ENCODE assay signal across 28 cellular contexts in genomic region chr11:66285250-66285947, GRCh38. TPM values are rescaled to one million over a fixed set of nuclear protein-coding genes. Genes with fewer than 3 reads are reported as not detected.
A peak's percentile ranks its signal among the peaks of the same experiment; 100 is the strongest.
DNase-seq lines count a peak whose midpoint lies in the region; FAIRE-seq and TF ChIP-seq lines count a peak whose summit lies in the region.
"Had no signal": no experiment of that assay in that cellular context is flagged by ENCODE, and none has a peak within 500 bp of the region (broad histone marks: within the 10 kb centered on the region; RNA-seq: fewer than 3 reads in every experiment).

No MANE protein-coding gene starts in this region.

- WGBS in endodermal cell (ENCODE audit: insufficient coverage in 1 of 2, insufficient read length in 1 of 2), 2 experiments = 92 to 95% methylated on average over 7 to 13 of the region's 13 CpGs

- H3K9ac ChIP-seq in astrocyte (ENCODE audit: low read length) = no peak overlapping the region
- H3K9ac ChIP-seq in endodermal cell (ENCODE audit: extremely low read depth, low read length, poor library complexity, severe bottlenecking) = no peak overlapping the region
- H3K9ac ChIP-seq: BLaER1, neural progenitor cell had no signal

- H3K4me3 Mint-ChIP-seq in IgD-negative memory B cell (peak overlapping the region in 1 of 4 donors; percentile 51), astrocyte (ENCODE audit: unreplicated experiment) (peak overlapping the region; percentile 54), endodermal cell (no peak overlapping the region)
- H3K4me3 Mint-ChIP-seq: activated CD8-positive, alpha-beta T cell treated with anti-CD3 and anti-CD28 coated beads, Interleukin-2, amount 10 ng/mL, durations not matched to agents 7 days and 5 days; activated naive CD8-positive, alpha-beta T cell treated with anti-CD3 and anti-CD28 coated beads for 36 hours; neural progenitor cell; T-helper 2 cell treated with Interferon-gamma antibody and Interleukin-4, amounts not matched to agents 5 μg/mL and 100 μg/mL, for 36 hours had no signal

- H3K36me3 ChIP-seq in astrocyte (ENCODE audit: insufficient read depth, low read length) = peaks cover 7% of the 10 kb centered on the region
- peaks cover 26% of the 10 kb centered on the region for H3K36me3 ChIP-seq in endodermal cell (ENCODE audit: control insufficient read depth, insufficient read depth, low read length)
- H3K36me3 ChIP-seq: neural progenitor cell had no signal

- H3K9me3 Mint-ChIP-seq in IgD-negative memory B cell = no peaks in the 10 kb centered on the region
- H3K9me3 Mint-ChIP-seq in astrocyte (ENCODE audit: unreplicated experiment) = no peaks in the 10 kb centered on the region
- no peaks in the 10 kb centered on the region for H3K9me3 Mint-ChIP-seq in endodermal cell
- H3K9me3 Mint-ChIP-seq: activated naive CD8-positive, alpha-beta T cell treated with anti-CD3 and anti-CD28 coated beads for 36 hours; neural progenitor cell; T-helper 2 cell treated with Interferon-gamma antibody and Interleukin-4, amounts not matched to agents 5 μg/mL and 100 μg/mL, for 36 hours had no signal

- peaks cover 42% of the 10 kb centered on the region for H3K79me2 ChIP-seq in astrocyte (ENCODE audit: insufficient read depth, low read length)

- no peak for FAIRE-seq in astrocyte (lab: Jason Lieb, UNC)
- FAIRE-seq: frontal cortex, GM12892, kidney, small intestine had no signal

- H3K4me1 ChIP-seq in astrocyte (ENCODE audit: insufficient read depth, low read length) (peaks cover 29% of the 10 kb centered on the region), endodermal cell (ENCODE audit: control insufficient read depth, insufficient read depth, low read length) (peaks cover 3% of the 10 kb centered on the region)

- H3K36me3 Mint-ChIP-seq in IgD-negative memory B cell (peaks cover 2% of the 10 kb centered on the region), astrocyte (ENCODE audit: low read depth, unreplicated experiment) (peaks cover 6% of the 10 kb centered on the region), endodermal cell (ENCODE audit: low read depth) (peaks cover 6% of the 10 kb centered on the region)
- H3K36me3 Mint-ChIP-seq: neural progenitor cell had no signal

- H3K27ac Mint-ChIP-seq in IgD-negative memory B cell (peak overlapping the region in 2 of 3 donors; percentile 43 to 93), astrocyte (ENCODE audit: unreplicated experiment) (no peak overlapping the region), endodermal cell (no peak overlapping the region)
- H3K27ac Mint-ChIP-seq: activated CD8-positive, alpha-beta T cell treated with anti-CD3 and anti-CD28 coated beads, Interleukin-2, amount 10 ng/mL, durations not matched to agents 7 days and 5 days; activated naive CD8-positive, alpha-beta T cell treated with anti-CD3 and anti-CD28 coated beads for 36 hours; neural progenitor cell; T-helper 2 cell treated with Interferon-gamma antibody and Interleukin-4, amounts not matched to agents 5 μg/mL and 100 μg/mL, for 36 hours had no signal

- peaks cover 61% of the 10 kb centered on the region for H4K20me1 ChIP-seq in astrocyte (ENCODE audit: insufficient read depth, low read length)

- H3K4me2 ChIP-seq in astrocyte (ENCODE audit: low read length) = no peak overlapping the region
- H3K4me2 ChIP-seq: BLaER1, neural progenitor cell had no signal

- H3K27me3 ChIP-seq in astrocyte (ENCODE audit: insufficient read depth, low read length) (no peaks in the 10 kb centered on the region), endodermal cell (ENCODE audit: control insufficient read depth, insufficient read depth, low read length, poor library complexity, severe bottlenecking) (peaks cover 6% of the 10 kb centered on the region)
- H3K27me3 ChIP-seq: ascending aorta, MG63 had no signal

- H3K4me1 Mint-ChIP-seq in IgD-negative memory B cell = peaks cover 20 to 35% (median 27%) of the 10 kb centered on the region in 3 donors
- peaks cover 16% of the 10 kb centered on the region for H3K4me1 Mint-ChIP-seq in astrocyte (ENCODE audit: low read depth, unreplicated experiment)
- H3K4me1 Mint-ChIP-seq in endodermal cell = peaks cover 6% of the 10 kb centered on the region

- peaks cover 1% of the 10 kb centered on the region for H3K27me3 Mint-ChIP-seq in IgD-negative memory B cell
- H3K27me3 Mint-ChIP-seq in astrocyte (ENCODE audit: low read depth, unreplicated experiment) = no peaks in the 10 kb centered on the region
- peaks cover 23% of the 10 kb centered on the region for H3K27me3 Mint-ChIP-seq in endodermal cell (ENCODE audit: insufficient read depth)
- H3K27me3 Mint-ChIP-seq: activated naive CD8-positive, alpha-beta T cell treated with anti-CD3 and anti-CD28 coated beads for 36 hours had no signal

- H3K27ac ChIP-seq in astrocyte (ENCODE audit: low read depth, low read length) (no peak overlapping the region), endodermal cell (ENCODE audit: low read depth, low read length) (no peak overlapping the region), temporal lobe (ENCODE audit: low read depth, low read length) (peak overlapping the region; percentile 45)
- H3K27ac ChIP-seq: ascending aorta, BLaER1, neural progenitor cell, thoracic aorta had no signal

- no peak for DNase-seq in astrocyte (ENCODE audit: low read depth)
- DNase-seq in endodermal cell = peak; percentile 35
- DNase-seq in NCI-H1436 treated with DMSO at 0.1 percent for 48 hours (lab: John Stamatoyannopoulos, UW) = no peak
- DNase-seq in NCI-H446 (lab: John Stamatoyannopoulos, UW) = no peak
- no peak for DNase-seq in HUDEP-2 (lab: John Stamatoyannopoulos, UW; ENCODE audit: unreplicated experiment in 76 of 76)
- DNase-seq: activated CD8-positive, alpha-beta T cell treated with anti-CD3 and anti-CD28 coated beads, Interleukin-2, amount 10 ng/mL, durations not matched to agents 7 days and 5 days; activated naive CD8-positive, alpha-beta T cell treated with anti-CD3 and anti-CD28 coated beads for 36 hours; KG1; kidney; left ventricle myocardium superior; mesendoderm; MG63; NCI-H1105; NCI-H1930; NCI-H526 treated with DMSO at 0.1 percent for 48 hours; SHP77 treated with DMSO at 0.1 percent for 48 hours; small intestine; stimulated activated naive CD8-positive, alpha-beta T cell treated with anti-CD3 and anti-CD28 coated beads, Interleukin-15, Interleukin-2, amounts not matched to agents 100 U/mL and 50 U/mL, for 24 hours had no signal

- no peaks in the 10 kb centered on the region for H3K9me3 ChIP-seq in astrocyte (ENCODE audit: insufficient read depth, low read depth, low read length)
- no peaks in the 10 kb centered on the region for H3K9me3 ChIP-seq in endodermal cell (ENCODE audit: control insufficient read depth, low read length)
- H3K9me3 ChIP-seq: ascending aorta, BLaER1, MG63, thoracic aorta had no signal

- H3K4me3 ChIP-seq in astrocyte (ENCODE audit: insufficient read depth, low read depth, low read length) (no peak overlapping the region), endodermal cell (ENCODE audit: low read length) (no peak overlapping the region)
- H3K4me3 ChIP-seq: ascending aorta, BLaER1, MG63, neural progenitor cell, thoracic aorta had no signal

- no peak for TF ChIP-seq CTCF in astrocyte (IDR thresholded peaks at IDR 0.05; ENCODE audit: insufficient read depth, low read depth, low read length)
- TF ChIP-seq CTCF in endodermal cell (conservative IDR thresholded peaks at IDR 0.05) = no peak

- no peak overlapping the region for H2AFZ ChIP-seq in astrocyte (ENCODE audit: low read depth, low read length)
- H2AFZ ChIP-seq: neural progenitor cell had no signal

RNA-seq across cellular contexts. Expression of gene YIF1A, which starts 3.5 kb away (rescaled TPM):
- polyA plus RNA-seq in IgD-negative memory B cell = 72.5 TPM
- total RNA-seq in astrocyte = 129 and 159 TPM in 2 replicates
- 10 to 100 TPM; 70.6 to 80.1 TPM for total RNA-seq in endodermal cell
- polyA plus RNA-seq in endodermal cell (2013, experiment 1 of 2) = 55.2 TPM
- 51.0 TPM for polyA plus RNA-seq in endodermal cell (2013, experiment 2 of 2)
- 17.2 TPM for total RNA-seq in temporal lobe

RNA-seq across cellular contexts. Expression of gene TMEM151A, which starts 6.3 kb away (rescaled TPM):
- not detected for polyA plus RNA-seq in IgD-negative memory B cell
- 1.8 and 2.0 TPM in 2 replicates for total RNA-seq in astrocyte
- total RNA-seq in endodermal cell = under 1 TPM in 1 of 2 donors, not detected in 1; 0.20 TPM
- polyA plus RNA-seq in endodermal cell (2013, experiment 1 of 2) = 0.50 TPM
- 0.41 TPM for polyA plus RNA-seq in endodermal cell (2013, experiment 2 of 2)
- 7.6 TPM for total RNA-seq in temporal lobe
- total RNA-seq: activated CD8-positive, alpha-beta T cell treated with anti-CD3 and anti-CD28 coated beads, Interleukin-2, amount 10 ng/mL, durations not matched to agents 7 days and 5 days; activated naive CD8-positive, alpha-beta T cell treated with anti-CD3 and anti-CD28 coated beads for 36 hours; dermis microvascular lymphatic vessel endothelial cell had no signal

RNA-seq across cellular contexts. Expression of gene CNIH2, which starts 7.4 kb away (rescaled TPM):
- not detected for polyA plus RNA-seq in IgD-negative memory B cell
- total RNA-seq in astrocyte = 12.2 and 12.3 TPM in 2 replicates
- 1 to 10 TPM; 3.5 to 3.8 TPM for total RNA-seq in endodermal cell
- 74.4 TPM for polyA plus RNA-seq in endodermal cell (2013, experiment 1 of 2)
- 67.1 TPM for polyA plus RNA-seq in endodermal cell (2013, experiment 2 of 2)
- total RNA-seq in temporal lobe = 45.7 TPM
- total RNA-seq: ascending aorta, dermis microvascular lymphatic vessel endothelial cell, left ventricle myocardium superior, thoracic aorta had no signal

RNA-seq across cellular contexts. Expression of gene RAB1B, which starts 17.0 kb away (rescaled TPM):
- polyA plus RNA-seq in IgD-negative memory B cell = 14.8 TPM
- total RNA-seq in astrocyte (109 and 120 TPM in 2 replicates), endodermal cell (100 to 1,000 TPM; 122 to 126 TPM), temporal lobe (34.2 TPM)
- polyA plus RNA-seq in endodermal cell (2013, experiment 1 of 2) = 110 TPM
- 101 TPM for polyA plus RNA-seq in endodermal cell (2013, experiment 2 of 2)

RNA-seq across cellular contexts. Expression of gene KLC2, which starts 27.9 kb away (rescaled TPM):
- polyA plus RNA-seq in IgD-negative memory B cell = 13.6 TPM
- total RNA-seq in astrocyte (43.1 and 44.8 TPM in 2 replicates), endodermal cell (10 to 100 TPM; 52.0 to 69.2 TPM), temporal lobe (21.9 TPM)
- 51.3 TPM for polyA plus RNA-seq in endodermal cell (2013, experiment 1 of 2)
- polyA plus RNA-seq in endodermal cell (2013, experiment 2 of 2) = 38.8 TPM

Comparison
In these comparisons a context has a peak if more than half of its experiments do, and no peak if none do; other contexts are left out.
1. H3K27ac Mint-ChIP-seq: peak in IgD-negative memory B cell (2 of 3); none in astrocyte (single experiment) and endodermal cell (single experiment).